ENCODE assay signal across 3 cellular contexts in genomic region chr7:95429241-95429640, GRCh38. TPM values are rescaled to one million over a fixed set of nuclear protein-coding genes. Genes with fewer than 3 reads are reported as not detected.
"Had no signal": no experiment of that assay in that cellular context is flagged by ENCODE, and none has a peak within 500 bp of the region (broad histone marks: within the 10 kb centered on the region; RNA-seq: fewer than 3 reads in every experiment).

No MANE protein-coding gene starts in this region.

RNA-seq across cellular contexts. Expression of gene PON3, which starts 33.1 kb away (rescaled TPM):
- total RNA-seq: HT1080, IMR-90 had no signal
- polyA plus RNA-seq: IgD-negative memory B cell, IMR-90 had no signal

RNA-seq across cellular contexts. Expression of gene ASB4, which starts 56.5 kb away (rescaled TPM):
- total RNA-seq: HT1080, IMR-90 had no signal
- polyA plus RNA-seq: IgD-negative memory B cell, IMR-90 had no signal
